Comparison of ENCODE assay signal across 14 cellular contexts in genomic region chr19:33419763-33420080, GRCh38.
"Had no signal": no experiment of that assay in that cellular context is flagged by ENCODE, and none has a peak within 500 bp of the region (broad histone marks: within the 10 kb centered on the region; RNA-seq: fewer than 3 reads in every experiment).

No MANE protein-coding gene starts in this region.

- H3K36me3 ChIP-seq: neutrophil, tibial artery had no signal

- H3K4me1 ChIP-seq: body of pancreas, right lobe of liver had no signal

- DNase-seq: activated CD4-positive, alpha-beta T cell treated with anti-CD3 and anti-CD28 coated beads, Interleukin-2, amount 50 U/mL, for 1 hour; amniotic stem cell; body of pancreas; erythroblast; T-helper 2 cell; tibial artery had no signal

- H3K4me3 Mint-ChIP-seq: activated naive CD4-positive, alpha-beta T cell treated with anti-CD3 and anti-CD28 coated beads, Interleukin-2, amount 50 U/mL, for 24 hours; central memory CD8-positive, alpha-beta T cell; dendritic cell treated with granulocyte-macrophage colony-stimulating factor and Interleukin-4, amounts not matched to agents 40 ng/mL and 50 ng/mL, for 4 days; mesothelial cell of epicardium; stimulated activated memory B cell treated with anti-CD40 and anti-IgM and Interleukin-4, amounts not matched to agents 10 μg/mL and 1 μg/mL and 100 μg/mL, for 72 hours had no signal

- H3K27me3 ChIP-seq: body of pancreas, neutrophil, right lobe of liver, tibial artery had no signal

- H3K27ac ChIP-seq: body of pancreas, neutrophil, right lobe of liver, tibial artery had no signal

- H3K27ac Mint-ChIP-seq: activated naive CD4-positive, alpha-beta T cell treated with anti-CD3 and anti-CD28 coated beads, Interleukin-2, amount 50 U/mL, for 24 hours; activated T-helper 2 cell treated with anti-CD3 and anti-CD28 coated beads, Interferon-gamma antibody, Interleukin-2, Interleukin-4, amounts not matched to agents 10 μg/mL and 5 μg/mL and 100 μg/mL, durations not matched to agents 14 hours and 24 hours and 36 hours; dendritic cell treated with granulocyte-macrophage colony-stimulating factor and Interleukin-4, amounts not matched to agents 40 ng/mL and 50 ng/mL, for 4 days; mesothelial cell of epicardium; stimulated activated memory B cell treated with anti-CD40 and anti-IgM and Interleukin-4, amounts not matched to agents 10 μg/mL and 1 μg/mL and 100 μg/mL, for 72 hours had no signal

- H3K4me3 ChIP-seq: body of pancreas, right lobe of liver, tibial artery had no signal

- H3K27me3 Mint-ChIP-seq: activated naive CD4-positive, alpha-beta T cell treated with anti-CD3 and anti-CD28 coated beads, Interleukin-2, amount 50 U/mL, for 24 hours; central memory CD8-positive, alpha-beta T cell; dendritic cell treated with granulocyte-macrophage colony-stimulating factor and Interleukin-4, amounts not matched to agents 40 ng/mL and 50 ng/mL, for 4 days; stimulated activated memory B cell treated with anti-CD40 and anti-IgM and Interleukin-4, amounts not matched to agents 10 μg/mL and 1 μg/mL and 100 μg/mL, for 72 hours had no signal

- H3K9me3 ChIP-seq: body of pancreas, neutrophil, right lobe of liver, tibial artery had no signal

- ATAC-seq: body of pancreas; right lobe of liver; stimulated activated memory B cell treated with anti-CD40 and anti-IgM and Interleukin-4, amounts not matched to agents 10 μg/mL and 1 μg/mL and 100 μg/mL, for 72 hours had no signal

- H3K9me3 Mint-ChIP-seq: activated naive CD4-positive, alpha-beta T cell treated with anti-CD3 and anti-CD28 coated beads, Interleukin-2, amount 50 U/mL, for 24 hours; activated T-helper 2 cell treated with anti-CD3 and anti-CD28 coated beads, Interferon-gamma antibody, Interleukin-2, Interleukin-4, amounts not matched to agents 10 μg/mL and 5 μg/mL and 100 μg/mL, durations not matched to agents 14 hours and 24 hours and 36 hours; central memory CD8-positive, alpha-beta T cell; dendritic cell treated with granulocyte-macrophage colony-stimulating factor and Interleukin-4, amounts not matched to agents 40 ng/mL and 50 ng/mL, for 4 days; mesothelial cell of epicardium; stimulated activated memory B cell treated with anti-CD40 and anti-IgM and Interleukin-4, amounts not matched to agents 10 μg/mL and 1 μg/mL and 100 μg/mL, for 72 hours had no signal

- H3K36me3 Mint-ChIP-seq: activated naive CD4-positive, alpha-beta T cell treated with anti-CD3 and anti-CD28 coated beads, Interleukin-2, amount 50 U/mL, for 24 hours; mesothelial cell of epicardium had no signal
